In the genomic region with DNA sequence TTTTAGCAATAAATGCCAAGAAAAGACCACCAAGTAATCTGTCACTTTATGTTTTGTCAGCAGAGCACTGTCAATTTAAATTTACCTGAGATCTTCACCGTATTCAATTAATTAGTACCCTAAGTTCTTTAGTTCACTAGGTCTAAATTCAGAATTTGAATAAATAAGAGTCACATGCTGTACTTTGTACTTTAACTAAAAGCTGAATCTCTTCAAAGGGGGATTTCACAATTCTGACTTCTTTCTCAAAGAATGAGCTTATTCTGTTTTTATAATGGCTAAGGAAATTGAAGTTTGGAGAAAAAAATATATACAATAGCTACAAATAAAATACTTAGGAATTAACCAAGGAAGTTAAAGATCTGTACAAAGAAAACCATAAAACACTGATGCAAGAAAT, we compare ENCODE assay signal across 22 cellular contexts. TPM values are rescaled to one million over a fixed set of nuclear protein-coding genes. Genes with fewer than 3 reads are reported as not detected.
DNase-seq lines count a peak whose midpoint lies in the region; ATAC-seq and TF ChIP-seq lines count a peak whose summit lies in the region.
"Had no signal": no experiment of that assay in that cellular context is flagged by ENCODE, and none has a peak within 500 bp of the region (broad histone marks: within the 10 kb centered on the region; RNA-seq: fewer than 3 reads in every experiment).

No MANE protein-coding gene starts in this region.

- POLR2A ChIA-PET in activated CD4-positive, alpha-beta T cell treated with anti-CD3 and anti-CD28 coated beads, Interleukin-2, amount 10 ng/mL, durations not matched to agents 7 days and 5 days (lab: Charles Lee) = no interaction called here
- POLR2A ChIA-PET in activated CD8-positive, alpha-beta T cell treated with anti-CD3 and anti-CD28 coated beads for 36 hours (lab: Charles Lee) = interaction anchor here (0.6 kb wide), 1 partner anchor 220 kb away, joined by 3 read pairs; no protein-coding TSS in a partner anchor

- ATAC-seq in CD4-positive, CD25-positive, alpha-beta regulatory T cell (ENCODE audit: low read depth in 2 of 2) = no peak
- ATAC-seq in activated CD8-positive, alpha-beta T cell treated with anti-CD3 and anti-CD28 coated beads for 36 hours = no peak
- ATAC-seq in GM19397 (IDR thresholded peaks at IDR 0.05; ENCODE audit: unreplicated experiment) = no peak
- ATAC-seq: GM12878, HCT116 had no signal

- no peak overlapping the region for H3K27ac Mint-ChIP-seq in activated CD4-positive, alpha-beta T cell treated with anti-CD3 and anti-CD28 coated beads, Interleukin-2, amount 10 ng/mL, durations not matched to agents 7 days and 5 days
- no peak overlapping the region for H3K27ac Mint-ChIP-seq in CD4-positive, CD25-positive, alpha-beta regulatory T cell
- H3K27ac Mint-ChIP-seq in activated CD8-positive, alpha-beta T cell treated with anti-CD3 and anti-CD28 coated beads for 36 hours = no peak overlapping the region
- no peak overlapping the region for H3K27ac Mint-ChIP-seq in activated T-helper 1 cell treated with anti-CD3 and anti-CD28 coated beads, Interleukin-12 subunit alpha, Interleukin-12 subunit beta, Interleukin-2, Interleukin-4 antibody, amounts not matched to agents 30 ng/mL and 10 ng/mL and 1 ng/mL, durations not matched to agents 14 hours and 24 hours and 36 hours

- no peak overlapping the region for H3K4me3 ChIP-seq in CD4-positive, CD25-positive, alpha-beta regulatory T cell (ENCODE audit: low read depth, low read length)
- no peak overlapping the region for H3K4me3 ChIP-seq in liver (ENCODE audit: low read depth in 1 of 3, low read length in 3 of 3)
- H3K4me3 ChIP-seq: GM23248 had no signal

- no peaks in the 10 kb centered on the region for H3K27me3 Mint-ChIP-seq in activated CD4-positive, alpha-beta T cell treated with anti-CD3 and anti-CD28 coated beads, Interleukin-2, amount 10 ng/mL, durations not matched to agents 7 days and 5 days
- peaks cover 4% of the 10 kb centered on the region for H3K27me3 Mint-ChIP-seq in CD4-positive, CD25-positive, alpha-beta regulatory T cell
- H3K27me3 Mint-ChIP-seq in activated CD8-positive, alpha-beta T cell treated with anti-CD3 and anti-CD28 coated beads for 36 hours = no peaks in the 10 kb centered on the region
- no peaks in the 10 kb centered on the region for H3K27me3 Mint-ChIP-seq in activated T-helper 1 cell treated with anti-CD3 and anti-CD28 coated beads, Interleukin-12 subunit alpha, Interleukin-12 subunit beta, Interleukin-2, Interleukin-4 antibody, amounts not matched to agents 30 ng/mL and 10 ng/mL and 1 ng/mL, durations not matched to agents 14 hours and 24 hours and 36 hours (ENCODE audit: insufficient read depth)
- H3K27me3 Mint-ChIP-seq: IgD-negative memory B cell had no signal

- no peaks in the 10 kb centered on the region for H3K36me3 ChIP-seq in CD4-positive, CD25-positive, alpha-beta regulatory T cell (ENCODE audit: control insufficient read depth, insufficient read depth, low read length)
- H3K36me3 ChIP-seq in liver (ENCODE audit: control insufficient read depth in 4 of 4, insufficient read depth in 3 of 4, low read depth in 1 of 4, low read length in 3 of 4) = no peaks in the 10 kb centered on the region

- no peak for TF ChIP-seq CTCF in activated CD8-positive, alpha-beta T cell treated with anti-CD3 and anti-CD28 coated beads for 36 hours (IDR thresholded peaks at IDR 0.05)
- TF ChIP-seq CTCF in liver (IDR thresholded peaks at IDR 0.05; ENCODE audit: low read depth, low read length, missing input control) = no peak

- peaks cover 14% of the 10 kb centered on the region for H3K9me3 Mint-ChIP-seq in activated CD4-positive, alpha-beta T cell treated with anti-CD3 and anti-CD28 coated beads, Interleukin-2, amount 10 ng/mL, durations not matched to agents 7 days and 5 days
- H3K9me3 Mint-ChIP-seq in CD4-positive, CD25-positive, alpha-beta regulatory T cell = peaks cover 0 to 3% (median 1%) of the 10 kb centered on the region in 7 donors
- H3K9me3 Mint-ChIP-seq in activated CD8-positive, alpha-beta T cell treated with anti-CD3 and anti-CD28 coated beads for 36 hours = peaks cover 7% of the 10 kb centered on the region
- peaks cover 8% of the 10 kb centered on the region for H3K9me3 Mint-ChIP-seq in activated T-helper 1 cell treated with anti-CD3 and anti-CD28 coated beads, Interleukin-12 subunit alpha, Interleukin-12 subunit beta, Interleukin-2, Interleukin-4 antibody, amounts not matched to agents 30 ng/mL and 10 ng/mL and 1 ng/mL, durations not matched to agents 14 hours and 24 hours and 36 hours
- H3K9me3 Mint-ChIP-seq: IgD-negative memory B cell had no signal

- peak overlapping the region; percentile 99 for H3K4me3 Mint-ChIP-seq in activated CD4-positive, alpha-beta T cell treated with anti-CD3 and anti-CD28 coated beads, Interleukin-2, amount 10 ng/mL, durations not matched to agents 7 days and 5 days
- H3K4me3 Mint-ChIP-seq in CD4-positive, CD25-positive, alpha-beta regulatory T cell = peak overlapping the region; percentile 12 to 69 (median 41)
- peak overlapping the region; percentile 2 for H3K4me3 Mint-ChIP-seq in activated CD8-positive, alpha-beta T cell treated with anti-CD3 and anti-CD28 coated beads for 36 hours
- no peak overlapping the region for H3K4me3 Mint-ChIP-seq in activated T-helper 1 cell treated with anti-CD3 and anti-CD28 coated beads, Interleukin-12 subunit alpha, Interleukin-12 subunit beta, Interleukin-2, Interleukin-4 antibody, amounts not matched to agents 30 ng/mL and 10 ng/mL and 1 ng/mL, durations not matched to agents 14 hours and 24 hours and 36 hours

- peaks cover 23% of the 10 kb centered on the region for H3K4me1 Mint-ChIP-seq in activated CD4-positive, alpha-beta T cell treated with anti-CD3 and anti-CD28 coated beads, Interleukin-2, amount 10 ng/mL, durations not matched to agents 7 days and 5 days
- peaks cover 18 to 26% (median 19%) of the 10 kb centered on the region in 4 donors for H3K4me1 Mint-ChIP-seq in CD4-positive, CD25-positive, alpha-beta regulatory T cell
- H3K4me1 Mint-ChIP-seq in activated CD8-positive, alpha-beta T cell treated with anti-CD3 and anti-CD28 coated beads for 36 hours (ENCODE audit: low read depth) = peaks cover 13% of the 10 kb centered on the region
- H3K4me1 Mint-ChIP-seq in activated T-helper 1 cell treated with anti-CD3 and anti-CD28 coated beads, Interleukin-12 subunit alpha, Interleukin-12 subunit beta, Interleukin-2, Interleukin-4 antibody, amounts not matched to agents 30 ng/mL and 10 ng/mL and 1 ng/mL, durations not matched to agents 14 hours and 24 hours and 36 hours (ENCODE audit: low read depth) = peaks cover 24% of the 10 kb centered on the region

- H3K9me3 ChIP-seq in CD4-positive, CD25-positive, alpha-beta regulatory T cell (ENCODE audit: control insufficient read depth in 2 of 2, low read length in 2 of 2) = no peaks in the 10 kb centered on the region
- no peaks in the 10 kb centered on the region for H3K9me3 ChIP-seq in liver (ENCODE audit: control insufficient read depth in 4 of 4, low read length in 3 of 4)

- intact Hi-C loops in activated CD8-positive, alpha-beta T cell treated with anti-CD3 and anti-CD28 coated beads for 36 hours (cut with micrococcal nuclease) = loop anchor here (5.0 kb wide), 1 partner anchor 179 kb away; no protein-coding TSS in a partner anchor
- intact Hi-C loops in activated T-helper 1 cell treated with anti-CD3 and anti-CD28 coated beads, Interleukin-12 subunit alpha, Interleukin-12 subunit beta, Interleukin-2, Interleukin-4 antibody, amounts not matched to agents 30 ng/mL and 10 ng/mL and 1 ng/mL, durations not matched to agents 14 hours and 24 hours and 36 hours (cut with micrococcal nuclease) = loop anchor here (5.0 to 10.0 kb wide), 3 partner anchors 204 to 429 kb away; partner anchors contain the start of gene SAMD13

- no peaks in the 10 kb centered on the region for H3K27me3 ChIP-seq in CD4-positive, CD25-positive, alpha-beta regulatory T cell (ENCODE audit: control insufficient read depth, insufficient read depth, low read length)
- H3K27me3 ChIP-seq in liver (ENCODE audit: control insufficient read depth in 4 of 4, insufficient read depth in 4 of 4, low read length in 3 of 4) = no peaks in the 10 kb centered on the region

- 37% methylated on average over 1 of the region's 1 CpG for WGBS in liver

- H3K36me3 Mint-ChIP-seq in activated CD4-positive, alpha-beta T cell treated with anti-CD3 and anti-CD28 coated beads, Interleukin-2, amount 10 ng/mL, durations not matched to agents 7 days and 5 days (ENCODE audit: low read depth) = peaks cover 20% of the 10 kb centered on the region
- no peaks in the 10 kb centered on the region for H3K36me3 Mint-ChIP-seq in CD4-positive, CD25-positive, alpha-beta regulatory T cell
- peaks cover 25% of the 10 kb centered on the region for H3K36me3 Mint-ChIP-seq in activated CD8-positive, alpha-beta T cell treated with anti-CD3 and anti-CD28 coated beads for 36 hours (ENCODE audit: low read depth)
- H3K36me3 Mint-ChIP-seq in activated T-helper 1 cell treated with anti-CD3 and anti-CD28 coated beads, Interleukin-12 subunit alpha, Interleukin-12 subunit beta, Interleukin-2, Interleukin-4 antibody, amounts not matched to agents 30 ng/mL and 10 ng/mL and 1 ng/mL, durations not matched to agents 14 hours and 24 hours and 36 hours (ENCODE audit: low read depth) = peaks cover 14% of the 10 kb centered on the region
- H3K36me3 Mint-ChIP-seq: IgD-negative memory B cell had no signal

- DNase-seq in activated CD4-positive, alpha-beta T cell treated with anti-CD3 and anti-CD28 coated beads, Interleukin-2, amount 10 ng/mL, durations not matched to agents 7 days and 5 days = no peak
- no peak for DNase-seq in activated CD4-positive, alpha-beta T cell treated with anti-CD3 and anti-CD28 coated beads for 4 hours
- no peak for DNase-seq in CD4-positive, CD25-positive, alpha-beta regulatory T cell
- no peak for DNase-seq in activated CD8-positive, alpha-beta T cell treated with anti-CD3 and anti-CD28 coated beads for 36 hours
- DNase-seq in activated T-helper 1 cell treated with anti-CD3 and anti-CD28 coated beads, Interleukin-12 subunit alpha, Interleukin-12 subunit beta, Interleukin-2, Interleukin-4 antibody, amounts not matched to agents 30 ng/mL and 10 ng/mL and 1 ng/mL, durations not matched to agents 14 hours and 24 hours and 36 hours (ENCODE audit: low spot score) = no peak
- no peak for DNase-seq in NCI-H146 (lab: John Stamatoyannopoulos, UW)
- DNase-seq: Calu3; GM23248; NCI-H1436; NCI-H2081; NCI-H226; NCI-H526 treated with DMSO at 0.1 percent for 48 hours; NK-92 treated with Interleukin-12 subunit alpha and Interleukin-12 subunit beta, amount 100 ng/mL, for 24 hours; OCI-M1; RPMI8226 had no signal

- H3K27ac ChIP-seq in CD4-positive, CD25-positive, alpha-beta regulatory T cell (ENCODE audit: insufficient read depth, low read length, poor library complexity, severe bottlenecking) = no peak overlapping the region
- H3K27ac ChIP-seq in liver (ENCODE audit: low read depth in 1 of 2, low read length in 2 of 2) = no peak overlapping the region
- H3K27ac ChIP-seq: C4-2B, GM23248 had no signal

- no peak for TF ChIP-seq RAD21 in liver (IDR thresholded peaks at IDR 0.05)

- no peak overlapping the region for H3K9ac ChIP-seq in liver (ENCODE audit: low read depth in 1 of 2, low read length in 2 of 2)
- H3K9ac ChIP-seq: GM23248 had no signal

- H3K4me1 ChIP-seq in CD4-positive, CD25-positive, alpha-beta regulatory T cell (ENCODE audit: control insufficient read depth, insufficient read depth, low read length, poor library complexity, severe bottlenecking) = peaks cover 26% of the 10 kb centered on the region
- peaks cover 0 to 22% (median 10%) of the 10 kb centered on the region in 4 donors for H3K4me1 ChIP-seq in liver (ENCODE audit: control insufficient read depth in 4 of 4, insufficient read depth in 4 of 4, low read length in 3 of 4)

- CTCF ChIA-PET in activated CD4-positive, alpha-beta T cell treated with anti-CD3 and anti-CD28 coated beads, Interleukin-2, amount 10 ng/mL, durations not matched to agents 7 days and 5 days (lab: Charles Lee) = interaction anchor here (0.8 to 1.2 kb wide), 4 partner anchors 34 to 74 kb away, joined by 3 to 6 read pairs (median 4); no protein-coding TSS in a partner anchor
- CTCF ChIA-PET in activated CD8-positive, alpha-beta T cell treated with anti-CD3 and anti-CD28 coated beads for 36 hours (lab: Charles Lee) = interaction anchor here (0.9 kb wide), 1 partner anchor 111 kb away, joined by 3 read pairs; no protein-coding TSS in a partner anchor

RNA-seq across cellular contexts. Expression of gene GNG5, which starts 2.1 kb away (rescaled TPM):
- 100 to 1,000 TPM in 1 of 2 experiments, 10 to 100 TPM in 1; 90.1 to 113 TPM for total RNA-seq in activated CD4-positive, alpha-beta T cell treated with anti-CD3 and anti-CD28 coated beads, Interleukin-2, amount 10 ng/mL, durations not matched to agents 7 days and 5 days
- total RNA-seq in CD4-positive, CD25-positive, alpha-beta regulatory T cell = 33.0 TPM
- 100 to 1,000 TPM; 207 to 318 (median 268) TPM for polyA plus RNA-seq in CD4-positive, CD25-positive, alpha-beta regulatory T cell
- total RNA-seq in activated CD8-positive, alpha-beta T cell treated with anti-CD3 and anti-CD28 coated beads for 36 hours = 100 to 1,000 TPM; 101 to 106 TPM
- total RNA-seq in liver = 10 to 100 TPM; 11.4 to 28.8 TPM
- 100 to 1,000 TPM in 1 of 2 donors, 10 to 100 TPM in 1; 77.8 to 229 TPM for polyA plus RNA-seq in liver
- 107 and 110 TPM in 2 replicates for total RNA-seq in activated T-helper 1 cell treated with anti-CD3 and anti-CD28 coated beads, Interleukin-12 subunit alpha, Interleukin-12 subunit beta, Interleukin-2, Interleukin-4 antibody, amounts not matched to agents 30 ng/mL and 10 ng/mL and 1 ng/mL, durations not matched to agents 14 hours and 24 hours and 36 hours

RNA-seq across cellular contexts. Expression of gene SPATA1, which starts 2.3 kb away (rescaled TPM):
- 1 to 10 TPM; 1.7 to 2.3 TPM for total RNA-seq in activated CD4-positive, alpha-beta T cell treated with anti-CD3 and anti-CD28 coated beads, Interleukin-2, amount 10 ng/mL, durations not matched to agents 7 days and 5 days
- 2.4 TPM for total RNA-seq in CD4-positive, CD25-positive, alpha-beta regulatory T cell
- under 1 TPM in 1 of 4 donors, not detected in 3; 0.21 TPM for polyA plus RNA-seq in CD4-positive, CD25-positive, alpha-beta regulatory T cell
- total RNA-seq in activated CD8-positive, alpha-beta T cell treated with anti-CD3 and anti-CD28 coated beads for 36 hours = 1 to 10 TPM; 2.5 to 3.0 TPM
- total RNA-seq in liver = under 1 TPM; 0.33 to 0.75 TPM
- polyA plus RNA-seq in liver = 1 to 10 TPM in 1 of 2 donors, under 1 TPM in 1; 0.06 to 2.2 TPM
- 1.2 and 1.3 TPM in 2 replicates for total RNA-seq in activated T-helper 1 cell treated with anti-CD3 and anti-CD28 coated beads, Interleukin-12 subunit alpha, Interleukin-12 subunit beta, Interleukin-2, Interleukin-4 antibody, amounts not matched to agents 30 ng/mL and 10 ng/mL and 1 ng/mL, durations not matched to agents 14 hours and 24 hours and 36 hours
- total RNA-seq: G401, GM23248 had no signal

RNA-seq across cellular contexts. Expression of gene RPF1, which starts 29.4 kb away (rescaled TPM):
- total RNA-seq in activated CD4-positive, alpha-beta T cell treated with anti-CD3 and anti-CD28 coated beads, Interleukin-2, amount 10 ng/mL, durations not matched to agents 7 days and 5 days = 10 to 100 TPM; 37.3 to 45.7 TPM
- total RNA-seq in CD4-positive, CD25-positive, alpha-beta regulatory T cell = 46.8 TPM
- 10 to 100 TPM; 59.2 to 90.0 (median 69.3) TPM for polyA plus RNA-seq in CD4-positive, CD25-positive, alpha-beta regulatory T cell
- total RNA-seq in activated CD8-positive, alpha-beta T cell treated with anti-CD3 and anti-CD28 coated beads for 36 hours = 10 to 100 TPM; 61.9 to 64.1 TPM
- total RNA-seq in liver = 10 to 100 TPM; 13.5 to 16.8 TPM
- 10 to 100 TPM; 14.7 to 15.0 TPM for polyA plus RNA-seq in liver
- 65.2 and 65.5 TPM in 2 replicates for total RNA-seq in activated T-helper 1 cell treated with anti-CD3 and anti-CD28 coated beads, Interleukin-12 subunit alpha, Interleukin-12 subunit beta, Interleukin-2, Interleukin-4 antibody, amounts not matched to agents 30 ng/mL and 10 ng/mL and 1 ng/mL, durations not matched to agents 14 hours and 24 hours and 36 hours
